Comparison of ENCODE assay signal across 1 cellular context in genomic region chr16:4500283-4500682, GRCh38.
TF ChIP-seq lines count a peak whose summit lies in the region.

No MANE protein-coding gene starts in this region.

TF ChIP-seq in SK-N-SH, 30 proteins besides CTCF, POLR2A, EP300 and RAD21 (continued from another document):
- TF ChIP-seq USF1 (IDR thresholded peaks at IDR 0.05; ENCODE audit: borderline replicate concordance, low read depth) (no peak), TAF1 (IDR thresholded peaks at IDR 0.05; ENCODE audit: borderline replicate concordance, low read depth, low read length) (peak; percentile 46; the same call in 1 of the 2 replicates), MAX (IDR thresholded peaks at IDR 0.05; ENCODE audit: low read depth) (peak; percentile 56; the same call in 1 of the 2 replicates), ELF1 (IDR thresholded peaks at IDR 0.05) (no peak), FOXM1 (IDR thresholded peaks at IDR 0.05; ENCODE audit: low read depth) (no peak), RFX5 (IDR thresholded peaks at IDR 0.05; ENCODE audit: low read length) (no peak), NFIC (IDR thresholded peaks at IDR 0.05; ENCODE audit: borderline replicate concordance) (peak; percentile 62; the same call in 1 of the 2 replicates), POLR2AphosphoS5 (IDR thresholded peaks at IDR 0.05; ENCODE audit: low read depth, low read length) (peak; percentile 94), YY1 (IDR thresholded peaks at IDR 0.05; ENCODE audit: low read depth) (no peak), SMC3 (IDR thresholded peaks at IDR 0.05; ENCODE audit: low read depth, low read length) (no peak), TEAD4 (IDR thresholded peaks at IDR 0.05; ENCODE audit: borderline replicate concordance, insufficient read depth) (peak; percentile 97), SIN3A (IDR thresholded peaks at IDR 0.05; ENCODE audit: borderline replicate concordance, low read depth, low read length) (peak; percentile 94), REST (IDR thresholded peaks at IDR 0.05; ENCODE audit: low read depth, low read length) (peak; percentile 66; the same call in 1 of the 2 replicates), IRF3 (IDR thresholded peaks at IDR 0.05; ENCODE audit: low read depth, low read length) (no peak), GATA2 (CRISPR knock-in tag; IDR thresholded peaks at IDR 0.05) (no peak), TCF12 (IDR thresholded peaks at IDR 0.05) (peak; percentile 99)
